22 cellular contexts compared by ENCODE assay signal in the genomic region with DNA sequence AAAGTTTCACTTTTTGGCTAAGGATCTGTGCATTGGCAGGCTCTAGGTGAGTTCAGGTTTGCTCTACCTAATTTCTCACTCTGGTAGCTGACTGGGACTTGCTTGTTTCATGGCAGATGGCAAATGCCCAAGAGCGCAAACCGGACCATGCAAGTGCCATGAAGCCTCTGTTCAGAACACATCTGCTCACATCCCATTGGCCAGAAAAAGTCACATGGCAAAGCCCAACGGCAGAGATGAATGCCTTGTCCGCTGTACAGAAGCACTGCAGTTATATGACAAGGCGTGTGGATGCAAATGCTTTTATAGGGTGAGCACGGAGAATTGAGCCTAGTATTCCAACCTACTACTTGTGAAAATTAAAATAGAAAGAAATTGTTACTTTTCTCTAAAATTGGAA.
"Had no signal": no experiment of that assay in that cellular context is flagged by ENCODE, and none has a peak within 500 bp of the region (broad histone marks: within the 10 kb centered on the region; RNA-seq: fewer than 3 reads in every experiment).

No MANE protein-coding gene starts in this region.

- H3K27me3 ChIP-seq: esophagus squamous epithelium, foreskin keratinocyte, right atrium auricular region, sigmoid colon had no signal

- H3K4me1 ChIP-seq: esophagus squamous epithelium, foreskin keratinocyte, heart left ventricle, right atrium auricular region, sigmoid colon, transverse colon had no signal

- H3K4me3 ChIP-seq: esophagus squamous epithelium, heart left ventricle, lung, right atrium auricular region, sigmoid colon, skin epidermis, thoracic aorta, transverse colon had no signal

- FAIRE-seq: colon, urothelium cell line had no signal

- DNase-seq: dermis blood vessel endothelial cell; esophagus squamous epithelium; foreskin keratinocyte; heart left ventricle; hippocampal formation; left colon; left ventricle myocardium superior; naive thymus-derived CD4-positive, alpha-beta T cell; nephron progenitor cell; sigmoid colon; stimulated activated CD4-positive, alpha-beta T cell treated with anti-CD3 and anti-CD28 coated beads, Interleukin-2, amount 100 ng/mL, for 24 hours; stimulated activated CD4-positive, alpha-beta T cell treated with anti-CD3 and anti-CD28 coated beads, Interleukin-4, amount 100 ng/mL, for 4 hours; stimulated activated naive B cell treated with anti-CD40 and anti-IgM and Interleukin-4, amounts not matched to agents 10 μg/mL and 1 μg/mL and 100 μg/mL, for 72 hours; stimulated activated naive CD8-positive, alpha-beta T cell treated with anti-CD3 and anti-CD28 coated beads, Interleukin-15, amount 100 ng/mL, for 72 hours; transverse colon had no signal

- ATAC-seq: foreskin keratinocyte; heart left ventricle; left colon; left ventricle myocardium superior; naive thymus-derived CD4-positive, alpha-beta T cell; stimulated activated naive B cell treated with anti-CD40 and anti-IgM and Interleukin-4, amounts not matched to agents 10 μg/mL and 1 μg/mL and 100 μg/mL, for 72 hours; stimulated activated naive CD8-positive, alpha-beta T cell treated with anti-CD3 and anti-CD28 coated beads, Interleukin-15, amount 100 ng/mL, for 72 hours had no signal

- H3K27ac ChIP-seq: esophagus squamous epithelium, foreskin keratinocyte, heart left ventricle, neutrophil, right atrium auricular region, sigmoid colon, skin epidermis, thoracic aorta, transverse colon had no signal

- H3K9me3 ChIP-seq: neutrophil, right atrium auricular region, sigmoid colon, thoracic aorta, transverse colon had no signal

- H3K36me3 ChIP-seq: esophagus squamous epithelium, heart left ventricle, neutrophil, right atrium auricular region, sigmoid colon, thoracic aorta, transverse colon had no signal
